ENCODE assay signal across 10 cellular contexts in genomic region chr9:123111427-123111826, GRCh38.
DNase-seq lines count a peak whose midpoint lies in the region; ATAC-seq and TF ChIP-seq lines count a peak whose summit lies in the region.
"Had no signal": no experiment of that assay in that cellular context is flagged by ENCODE, and none has a peak within 500 bp of the region (broad histone marks: within the 10 kb centered on the region; RNA-seq: fewer than 3 reads in every experiment).

No MANE protein-coding gene starts in this region.

- no peak overlapping the region for H3K4me3 Mint-ChIP-seq in CD8-positive, alpha-beta memory T cell

- H3K27me3 Mint-ChIP-seq in CD8-positive, alpha-beta memory T cell, result no peaks in the 10 kb centered on the region

- H3K9me2 ChIP-seq in MM.1S (replicated peaks; ENCODE audit: insufficient read depth, low read length), result no peaks in the 10 kb centered on the region

- intact Hi-C loops in vagina (cut with DNase I), result no loop called here

- peak overlapping the region; percentile 83 for H3K4me2 ChIP-seq in MM.1S (ENCODE audit: low read depth, low read length)

- H3K4me1 ChIP-seq in CD8-positive, alpha-beta memory T cell (ENCODE audit: insufficient read depth, low read length), result peaks cover 6% of the 10 kb centered on the region
- peaks cover 33% of the 10 kb centered on the region for H3K4me1 ChIP-seq in MM.1S (ENCODE audit: low read length)
- no peaks in the 10 kb centered on the region for H3K4me1 ChIP-seq in vagina
- H3K4me1 ChIP-seq: Caco-2 had no signal

- no peaks in the 10 kb centered on the region for H3K9me3 ChIP-seq in CD8-positive, alpha-beta memory T cell (ENCODE audit: low read length)
- no peaks in the 10 kb centered on the region for H3K9me3 ChIP-seq in MM.1S (replicated peaks; ENCODE audit: insufficient read depth, low read length)
- no peaks in the 10 kb centered on the region for H3K9me3 ChIP-seq in vagina
- H3K9me3 ChIP-seq: Caco-2 had no signal

- no peak for TF ChIP-seq POLR2A in vagina (IDR thresholded peaks at IDR 0.05)

- no peaks in the 10 kb centered on the region for H3K9me3 Mint-ChIP-seq in CD8-positive, alpha-beta memory T cell

- no peak for ATAC-seq in GM21381 (IDR thresholded peaks at IDR 0.05; ENCODE audit: unreplicated experiment)

- H3K27ac ChIP-seq in CD8-positive, alpha-beta memory T cell (ENCODE audit: low read depth, low read length), result no peak overlapping the region
- peak overlapping the region; percentile 91 for H3K27ac ChIP-seq in MM.1S (ENCODE audit: low read length)
- no peak overlapping the region for H3K27ac ChIP-seq in vagina

- H3K79me2 ChIP-seq in MM.1S (ENCODE audit: low read length), result peaks cover 12% of the 10 kb centered on the region

- TF ChIP-seq CTCF in MM.1S (IDR thresholded peaks at IDR 0.05; ENCODE audit: low read length) (no peak), vagina (IDR thresholded peaks at IDR 0.05) (no peak)

- H3K4me3 ChIP-seq in CD8-positive, alpha-beta memory T cell (ENCODE audit: low read length), result no peak overlapping the region
- peak overlapping the region; percentile 11; the same call in 1 of the 2 replicates for H3K4me3 ChIP-seq in MM.1S (ENCODE audit: low read length)
- H3K4me3 ChIP-seq in vagina, result no peak overlapping the region

- POLR2A ChIA-PET in CD8-positive, alpha-beta memory T cell (lab: Charles Lee), result no interaction called here

- CTCF ChIA-PET in CD8-positive, alpha-beta memory T cell (lab: Charles Lee), result interaction anchor here (1.1 kb wide), 1 partner anchor 23 kb away, joined by 3 read pairs; no protein-coding TSS in a partner anchor

- peaks cover 0 to 62% (median 8%) of the 10 kb centered on the region in 3 donors for H3K36me3 Mint-ChIP-seq in CD8-positive, alpha-beta memory T cell

- H3K27me3 ChIP-seq in CD8-positive, alpha-beta memory T cell (ENCODE audit: insufficient read depth, low read length, poor library complexity, severe bottlenecking), result no peaks in the 10 kb centered on the region
- H3K27me3 ChIP-seq in MM.1S (replicated peaks; ENCODE audit: insufficient read depth, low read length) (no peaks in the 10 kb centered on the region), vagina (no peaks in the 10 kb centered on the region)

- H2AFZ ChIP-seq in MM.1S (ENCODE audit: low read length), result peak overlapping the region; percentile 39

- no peaks in the 10 kb centered on the region for H4K20me1 ChIP-seq in MM.1S (ENCODE audit: insufficient read depth, low read length)

- peak overlapping the region; percentile 63 for H3K9ac ChIP-seq in MM.1S (ENCODE audit: low read length)

- no peaks in the 10 kb centered on the region for H3K36me3 ChIP-seq in CD8-positive, alpha-beta memory T cell (ENCODE audit: insufficient read depth, low read length)
- H3K36me3 ChIP-seq in MM.1S (replicated peaks; ENCODE audit: insufficient read depth, low read length) (no peaks in the 10 kb centered on the region), vagina (peaks cover 0 to 25% of the 10 kb centered on the region in 2 donors)

- peak overlapping the region; percentile 18 to 82 (median 64) for H3K27ac Mint-ChIP-seq in CD8-positive, alpha-beta memory T cell

- no peak for DNase-seq in CD8-positive, alpha-beta memory T cell
- peak; percentile 77 for DNase-seq in MM.1S
- DNase-seq in cerebellum (ENCODE audit: low spot score), result peak; percentile 71
- DNase-seq in mucosa of gallbladder (ENCODE audit: low spot score), result peak; percentile 46
- no peak for DNase-seq in kidney glomerular epithelial cell (lab: John Stamatoyannopoulos, UW)
- no peak for DNase-seq in globus pallidus (ENCODE audit: low spot score)
- no peak for DNase-seq in vagina (ENCODE audit: extremely low spot score in 2 of 2)
- DNase-seq: activated gamma-delta T cell, Caco-2 had no signal

- peaks cover 30% of the 10 kb centered on the region for H3F3A ChIP-seq in MM.1S (ENCODE audit: insufficient read depth, low read length)

- peaks cover 10 to 15% (median 11%) of the 10 kb centered on the region in 3 donors for H3K4me1 Mint-ChIP-seq in CD8-positive, alpha-beta memory T cell

Comparison
In these comparisons a context has a peak if more than half of its experiments do, and no peak if none do; other contexts are left out.
1. DNase-seq: peak in MM.1S (single experiment), cerebellum (single experiment) and mucosa of gallbladder (single experiment); none in CD8-positive, alpha-beta memory T cell (0 of 5), kidney glomerular epithelial cell (single experiment), globus pallidus (single experiment) and vagina (0 of 2).